1 cellular context compared by ENCODE assay signal in the genomic region with DNA sequence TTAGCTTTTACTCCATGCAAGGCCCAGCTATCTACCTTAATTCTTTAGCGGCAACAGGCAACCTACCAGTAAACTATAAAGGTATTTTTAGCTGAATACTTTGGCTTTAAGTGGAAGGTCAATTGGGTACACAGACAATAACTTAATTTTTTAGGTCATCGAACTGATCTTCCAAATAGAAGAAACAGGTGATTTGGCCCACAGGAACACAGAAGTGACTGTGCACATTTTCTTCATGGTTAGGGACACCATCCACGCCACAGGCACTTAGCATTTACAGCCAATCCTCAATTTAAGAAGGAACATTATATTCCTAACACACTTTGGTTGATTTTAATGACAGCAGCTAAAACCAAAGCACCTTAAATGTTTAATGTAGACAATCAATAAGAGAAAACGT.
TF ChIP-seq lines count a peak whose summit lies in the region.

No MANE protein-coding gene starts in this region.

TF ChIP-seq in HepG2, 621 proteins besides CTCF, POLR2A, EP300 and RAD21:
- TF ChIP-seq POLR2AphosphoS5 (IDR thresholded peaks at IDR 0.05; ENCODE audit: low read depth, low read length), result no peak
- no peak for TF ChIP-seq MLLT10 (CRISPR knock-in tag; IDR thresholded peaks at IDR 0.05)
- peak; percentile 54 for TF ChIP-seq NFE2L2 (IDR thresholded peaks at IDR 0.05; ENCODE audit: low read length)
